In genomic region chr2:37643102-37644078, GRCh38 we compare ENCODE assay signal across 13 cellular contexts. TPM values are rescaled to one million over a fixed set of nuclear protein-coding genes. Genes with fewer than 3 reads are reported as not detected.
DNase-seq lines count a peak whose midpoint lies in the region; ATAC-seq and TF ChIP-seq lines count a peak whose summit lies in the region.
"Had no signal": no experiment of that assay in that cellular context is flagged by ENCODE, and none has a peak within 500 bp of the region (broad histone marks: within the 10 kb centered on the region; RNA-seq: fewer than 3 reads in every experiment).

No MANE protein-coding gene starts in this region.

- H3K27ac ChIP-seq in hepatocyte (peak overlapping the region; percentile 50), uterus (peak overlapping the region; percentile 3 to 61)
- H3K27ac ChIP-seq: KMS-11 had no signal

- DNase-seq in activated naive CD4-positive, alpha-beta T cell treated with anti-CD3 and anti-CD28 coated beads, Interleukin-2, amount 50 U/mL, for 72 hours (ENCODE audit: low spot score in 2 of 2): no peak
- DNase-seq in NCI-H510A (lab: John Stamatoyannopoulos, UW) (peak; percentile 43), hepatocyte (ENCODE audit: low spot score) (no peak), uterus (no peak), HUDEP-2 (lab: John Stamatoyannopoulos, UW; ENCODE audit: unreplicated experiment in 76 of 76) (no peak), head of caudate nucleus (no peak)
- no peak for DNase-seq in central memory CD4-positive, alpha-beta T cell
- DNase-seq: activated naive CD4-positive, alpha-beta T cell treated with Interleukin-2 at 50 U/mL for 16 hours; AML-193; NCI-H524 treated with DMSO at 0.1 percent for 48 hours had no signal

- no peak for TF ChIP-seq CTCF in hepatocyte (IDR thresholded peaks at IDR 0.05; ENCODE audit: poor library complexity)
- TF ChIP-seq CTCF in uterus (IDR thresholded peaks at IDR 0.05): no peak

- H3K9me3 ChIP-seq in hepatocyte (ENCODE audit: low read depth) (no peaks in the 10 kb centered on the region), uterus (no peaks in the 10 kb centered on the region)
- H3K9me3 ChIP-seq: HAP-1 had no signal

- no peak for ATAC-seq in activated naive CD4-positive, alpha-beta T cell treated with anti-CD3 and anti-CD28 coated beads, Interleukin-2, amount 50 U/mL, for 72 hours

- no peak overlapping the region for H3K4me3 ChIP-seq in hepatocyte
- no peak overlapping the region for H3K4me3 ChIP-seq in uterus
- H3K4me3 ChIP-seq: HAP-1 had no signal

- no peaks in the 10 kb centered on the region for H3K27me3 Mint-ChIP-seq in activated naive CD4-positive, alpha-beta T cell treated with anti-CD3 and anti-CD28 coated beads, Interleukin-2, amount 50 U/mL, for 24 hours

- peaks cover 40% of the 10 kb centered on the region for H3K36me3 Mint-ChIP-seq in activated naive CD4-positive, alpha-beta T cell treated with anti-CD3 and anti-CD28 coated beads, Interleukin-2, amount 50 U/mL, for 24 hours
- peaks cover 44 to 70% of the 10 kb centered on the region in 2 donors for H3K36me3 Mint-ChIP-seq in activated naive CD4-positive, alpha-beta T cell treated with anti-CD3 and anti-CD28 coated beads, Interleukin-2, amount 50 U/mL, for 72 hours

- no peaks in the 10 kb centered on the region for H3K9me2 ChIP-seq in hepatocyte (replicated peaks; ENCODE audit: insufficient read depth)

- no peaks in the 10 kb centered on the region for H3K27me3 ChIP-seq in hepatocyte
- no peaks in the 10 kb centered on the region for H3K27me3 ChIP-seq in uterus

- H3K4me1 Mint-ChIP-seq in activated naive CD4-positive, alpha-beta T cell treated with anti-CD3 and anti-CD28 coated beads, Interleukin-2, amount 50 U/mL, for 24 hours: peaks cover 65% of the 10 kb centered on the region

- H2AFZ ChIP-seq in hepatocyte: no peak overlapping the region

- peaks cover 17% of the 10 kb centered on the region for H3K79me2 ChIP-seq in hepatocyte

- H3K27ac Mint-ChIP-seq in activated naive CD4-positive, alpha-beta T cell treated with anti-CD3 and anti-CD28 coated beads, Interleukin-2, amount 50 U/mL, for 24 hours: peak overlapping the region; percentile 47
- H3K27ac Mint-ChIP-seq in activated naive CD4-positive, alpha-beta T cell treated with anti-CD3 and anti-CD28 coated beads, Interleukin-2, amount 50 U/mL, for 72 hours: peak overlapping the region in 1 of 2 donors; percentile 28

- H3K4me2 ChIP-seq in hepatocyte: peak overlapping the region; percentile 33
- H3K4me2 ChIP-seq: KMS-11 had no signal

- WGBS in hepatocyte (ENCODE audit: low lambda C conversion rate, missing lambda C conversion rate): 86% methylated on average over 10 of the region's 10 CpGs

- H3K4me3 Mint-ChIP-seq in activated naive CD4-positive, alpha-beta T cell treated with anti-CD3 and anti-CD28 coated beads, Interleukin-2, amount 50 U/mL, for 24 hours: no peak overlapping the region

- intact Hi-C loops in uterus (cut with DNase I; ENCODE audit: low total_unique reads): no loop called here
- intact Hi-C loops in head of caudate nucleus (cut with DNase I): no loop called here

- H4K20me1 ChIP-seq in hepatocyte (ENCODE audit: insufficient read depth, poor library complexity, severe bottlenecking): no peaks in the 10 kb centered on the region

- no peaks in the 10 kb centered on the region for H3K9me3 Mint-ChIP-seq in activated naive CD4-positive, alpha-beta T cell treated with anti-CD3 and anti-CD28 coated beads, Interleukin-2, amount 50 U/mL, for 24 hours
- H3K9me3 Mint-ChIP-seq in activated naive CD4-positive, alpha-beta T cell treated with anti-CD3 and anti-CD28 coated beads, Interleukin-2, amount 50 U/mL, for 72 hours: peaks cover 3 to 17% of the 10 kb centered on the region in 2 donors

- TF ChIP-seq POLR2A in uterus (IDR thresholded peaks at IDR 0.05): no peak

- H3K4me1 ChIP-seq in hepatocyte (ENCODE audit: insufficient read depth): peaks cover 10% of the 10 kb centered on the region
- H3K4me1 ChIP-seq in uterus: peaks cover 0 to under 1% of the 10 kb centered on the region in 2 donors
- H3K4me1 ChIP-seq: HAP-1 had no signal

- H3K36me3 ChIP-seq in hepatocyte (replicated peaks; ENCODE audit: insufficient read depth, low read depth) (no peaks in the 10 kb centered on the region), uterus (no peaks in the 10 kb centered on the region)

RNA-seq across cellular contexts. Expression of gene CDC42EP3, which starts 28.1 kb away (rescaled TPM):
- total RNA-seq in activated naive CD4-positive, alpha-beta T cell treated with anti-CD3 and anti-CD28 coated beads, Interleukin-2, amount 50 U/mL, for 72 hours: 10 to 100 TPM; 11.1 to 12.5 TPM
- total RNA-seq in hepatocyte (19.3 and 26.4 TPM in 2 replicates), uterus (10 to 100 TPM; 24.7 to 93.0 (median 57.3) TPM)
- 31.7 and 33.0 TPM in 2 replicates for polyA plus RNA-seq in hepatocyte
